26 cellular contexts compared by ENCODE assay signal in genomic region chr7:4854916-4855315, GRCh38. TPM values are rescaled to one million over a fixed set of nuclear protein-coding genes. Genes with fewer than 3 reads are reported as not detected.
"Had no signal": no experiment of that assay in that cellular context is flagged by ENCODE, and none has a peak within 500 bp of the region (broad histone marks: within the 10 kb centered on the region; RNA-seq: fewer than 3 reads in every experiment).

No MANE protein-coding gene starts in this region.

- H3K79me2 ChIP-seq: hepatocyte had no signal

- H3K27me3 ChIP-seq: gastroesophageal sphincter, heart left ventricle, right atrium auricular region, stomach, thyroid gland, upper lobe of left lung, uterus had no signal

- H2AFZ ChIP-seq: hepatocyte had no signal

- H3K27ac Mint-ChIP-seq: effector memory CD8-positive, alpha-beta T cell; naive thymus-derived CD4-positive, alpha-beta T cell; nephron; stimulated activated effector memory CD8-positive, alpha-beta T cell treated with anti-CD3 and anti-CD28 coated beads, Interleukin-12 subunit alpha, Interleukin-12 subunit beta, amount 100 ng/mL, for 72 hours had no signal

- H3K36me3 Mint-ChIP-seq: stimulated activated effector memory CD8-positive, alpha-beta T cell treated with anti-CD3 and anti-CD28 coated beads, Interleukin-12 subunit alpha, Interleukin-12 subunit beta, amount 100 ng/mL, for 72 hours had no signal

- H3K4me1 Mint-ChIP-seq: nephron had no signal

- H3K27ac ChIP-seq: foreskin keratinocyte, gastroesophageal sphincter, heart left ventricle, hepatocyte, prostate gland, right atrium auricular region, stomach, thyroid gland, upper lobe of left lung, uterus had no signal

- H3K4me2 ChIP-seq: hepatocyte had no signal

- H3K4me3 Mint-ChIP-seq: effector memory CD8-positive, alpha-beta T cell; naive thymus-derived CD4-positive, alpha-beta T cell; nephron; stimulated activated effector memory CD8-positive, alpha-beta T cell treated with anti-CD3 and anti-CD28 coated beads, Interleukin-12 subunit alpha, Interleukin-12 subunit beta, amount 100 ng/mL, for 72 hours had no signal

- H3K36me3 ChIP-seq: gastroesophageal sphincter, heart left ventricle, prostate gland, right atrium auricular region, stomach, thyroid gland, upper lobe of left lung, uterus had no signal

- ATAC-seq: effector memory CD8-positive, alpha-beta T cell; foreskin keratinocyte; gastroesophageal sphincter; heart left ventricle; left lobe of liver; naive thymus-derived CD4-positive, alpha-beta T cell; sciatic nerve; stimulated activated effector memory CD8-positive, alpha-beta T cell treated with anti-CD3 and anti-CD28 coated beads, Interleukin-12 subunit alpha, Interleukin-12 subunit beta, amount 100 ng/mL, for 72 hours had no signal

- H3K4me3 ChIP-seq: gastroesophageal sphincter, heart left ventricle, hepatocyte, lung, prostate gland, right atrium auricular region, stomach, thyroid gland, upper lobe of left lung, uterus had no signal

- H3K4me1 ChIP-seq: foreskin keratinocyte, gastroesophageal sphincter, heart left ventricle, prostate gland, right atrium auricular region, stomach, thyroid gland, uterus had no signal

- H3K9me3 Mint-ChIP-seq: effector memory CD8-positive, alpha-beta T cell; stimulated activated effector memory CD8-positive, alpha-beta T cell treated with anti-CD3 and anti-CD28 coated beads, Interleukin-12 subunit alpha, Interleukin-12 subunit beta, amount 100 ng/mL, for 72 hours had no signal

- H3K9me3 ChIP-seq: prostate gland, thyroid gland, upper lobe of left lung, uterus had no signal

- DNase-seq: cortex of kidney; effector memory CD8-positive, alpha-beta T cell; foreskin keratinocyte; heart left ventricle; kidney; mesendoderm; midbrain; naive thymus-derived CD4-positive, alpha-beta T cell; nucleus accumbens; stimulated activated CD4-positive, alpha-beta T cell treated with anti-CD3 and anti-CD28 coated beads, Interleukin-2, amount 100 ng/mL, for 24 hours; stimulated activated CD4-positive, alpha-beta T cell treated with anti-CD3 and anti-CD28 coated beads, Interleukin-4, amount 100 ng/mL, for 24 hours; stimulated activated naive CD4-positive, alpha-beta T cell treated with Interleukin-2 at 50 U/mL for 16 hours; stomach; thyroid gland; uterus had no signal

RNA-seq across cellular contexts. Expression of gene PAPOLB, which starts 6.9 kb away (rescaled TPM):
- total RNA-seq: foreskin keratinocyte; hepatocyte; left lobe of liver; naive thymus-derived CD4-positive, alpha-beta T cell had no signal
- polyA plus RNA-seq: foreskin keratinocyte; hepatocyte; liver; naive thymus-derived CD4-positive, alpha-beta T cell; stomach had no signal
